15 cellular contexts compared by ENCODE assay signal in genomic region chr16:77299395-77299794, GRCh38.
A peak's percentile ranks its signal among the peaks of the same experiment; 100 is the strongest.
DNase-seq lines count a peak whose midpoint lies in the region; ATAC-seq and TF ChIP-seq lines count a peak whose summit lies in the region.
"Had no signal": no experiment of that assay in that cellular context is flagged by ENCODE, and none has a peak within 500 bp of the region (broad histone marks: within the 10 kb centered on the region; RNA-seq: fewer than 3 reads in every experiment).

No MANE protein-coding gene starts in this region.

- no TSS peak for BruUV-seq in MCF 10A (replicated peaks; lab: Mats Ljungman, UMichigan)

- H3K27ac ChIP-seq in breast epithelium (no peak overlapping the region), SJSA1 (peak overlapping the region; percentile 79)
- H3K27ac ChIP-seq: esophagus squamous epithelium, upper lobe of left lung had no signal

- peak; percentile 72 for ATAC-seq in HG03103 (IDR thresholded peaks at IDR 0.05; ENCODE audit: low read depth, unreplicated experiment)
- ATAC-seq in left cardiac atrium, result no peak
- ATAC-seq: activated CD8-positive, alpha-beta memory T cell treated with anti-CD3 and anti-CD28 coated beads, Interleukin-2, amount 10 ng/mL, durations not matched to agents 7 days and 5 days had no signal

- DNase-seq in MCF 10A (ENCODE audit: unreplicated experiment), result no peak
- DNase-seq in breast epithelium (ENCODE audit: low spot score in 2 of 2), result no peak
- no peak for DNase-seq in SJSA1 (ENCODE audit: low read depth in 1 of 2, low spot score in 2 of 2)
- DNase-seq in anterior cingulate cortex (lab: John Stamatoyannopoulos, UW), result no peak
- no peak for DNase-seq in NCI-H146 treated with DMSO at 0.1 percent for 48 hours (lab: John Stamatoyannopoulos, UW; ENCODE audit: unreplicated experiment)
- DNase-seq in NCI-H2196 (lab: John Stamatoyannopoulos, UW; ENCODE audit: unreplicated experiment), result no peak
- no peak for DNase-seq in left cardiac atrium
- DNase-seq: 8988T; activated CD8-positive, alpha-beta memory T cell treated with anti-CD3 and anti-CD28 coated beads, Interleukin-2, amount 10 ng/mL, durations not matched to agents 7 days and 5 days; activated naive CD8-positive, alpha-beta T cell treated with anti-CD3 and anti-CD28 coated beads for 36 hours; esophagus squamous epithelium; NCI-H1048; NCI-H774; upper lobe of left lung had no signal

- H3K4me1 ChIP-seq in breast epithelium (no peaks in the 10 kb centered on the region), SJSA1 (replicated peaks) (peaks cover 51% of the 10 kb centered on the region)
- H3K4me1 ChIP-seq: esophagus squamous epithelium, upper lobe of left lung had no signal

- H3K9me3 ChIP-seq in breast epithelium, result no peaks in the 10 kb centered on the region
- no peaks in the 10 kb centered on the region for H3K9me3 ChIP-seq in SJSA1 (replicated peaks)
- H3K9me3 ChIP-seq: esophagus squamous epithelium, upper lobe of left lung had no signal

- H3K4me3 ChIP-seq in breast epithelium (no peak overlapping the region), SJSA1 (no peak overlapping the region)
- H3K4me3 ChIP-seq: esophagus squamous epithelium, upper lobe of left lung had no signal

- intact Hi-C loops in MCF 10A (cut with micrococcal nuclease), result no loop called here
- intact Hi-C loops in breast epithelium (cut with DNase I; ENCODE audit: low total_unique reads), result no loop called here
- intact Hi-C loops in left cardiac atrium (cut with DNase I), result no loop called here

- POLR2A ChIA-PET in MCF 10A (lab: Yijun Ruan, JAX), result no interaction called here

- no peaks in the 10 kb centered on the region for H3K36me3 ChIP-seq in breast epithelium
- no peaks in the 10 kb centered on the region for H3K36me3 ChIP-seq in SJSA1
- H3K36me3 ChIP-seq: esophagus squamous epithelium, upper lobe of left lung had no signal

- H3K9me3 Mint-ChIP-seq in MCF 10A (ENCODE audit: unreplicated experiment), result no peaks in the 10 kb centered on the region
- H3K9me3 Mint-ChIP-seq: activated naive CD8-positive, alpha-beta T cell treated with anti-CD3 and anti-CD28 coated beads for 36 hours had no signal

- H3K27ac Mint-ChIP-seq in MCF 10A (ENCODE audit: low read depth, unreplicated experiment), result peak overlapping the region; percentile 90
- H3K27ac Mint-ChIP-seq: activated CD8-positive, alpha-beta memory T cell treated with anti-CD3 and anti-CD28 coated beads, Interleukin-2, amount 10 ng/mL, durations not matched to agents 7 days and 5 days; activated naive CD8-positive, alpha-beta T cell treated with anti-CD3 and anti-CD28 coated beads for 36 hours had no signal

- CTCF ChIA-PET in MCF 10A (lab: Yijun Ruan, JAX), result interaction anchor here (0.6 kb wide), 1 partner anchor 9 kb away, joined by 3 read pairs; no protein-coding TSS in a partner anchor

- H3K27me3 ChIP-seq in breast epithelium (no peaks in the 10 kb centered on the region), SJSA1 (replicated peaks) (no peaks in the 10 kb centered on the region)
- H3K27me3 ChIP-seq: upper lobe of left lung had no signal

- no peaks in the 10 kb centered on the region for H3K36me3 Mint-ChIP-seq in MCF 10A (ENCODE audit: insufficient read depth, unreplicated experiment)
- H3K36me3 Mint-ChIP-seq: activated CD8-positive, alpha-beta memory T cell treated with anti-CD3 and anti-CD28 coated beads, Interleukin-2, amount 10 ng/mL, durations not matched to agents 7 days and 5 days; activated naive CD8-positive, alpha-beta T cell treated with anti-CD3 and anti-CD28 coated beads for 36 hours had no signal

- no peak for TF ChIP-seq CTCF in MCF 10A (IDR thresholded peaks at IDR 0.05; ENCODE audit: unreplicated experiment)
- TF ChIP-seq CTCF in breast epithelium (IDR thresholded peaks at IDR 0.05), result no peak

- TF ChIP-seq POLR2A in breast epithelium (IDR thresholded peaks at IDR 0.05), result no peak

- H3K4me3 Mint-ChIP-seq in MCF 10A (ENCODE audit: unreplicated experiment), result no peak overlapping the region
- H3K4me3 Mint-ChIP-seq: activated CD8-positive, alpha-beta memory T cell treated with anti-CD3 and anti-CD28 coated beads, Interleukin-2, amount 10 ng/mL, durations not matched to agents 7 days and 5 days; activated naive CD8-positive, alpha-beta T cell treated with anti-CD3 and anti-CD28 coated beads for 36 hours had no signal

- no peaks in the 10 kb centered on the region for H3K27me3 Mint-ChIP-seq in MCF 10A (ENCODE audit: insufficient read depth, unreplicated experiment)

- H3K4me1 Mint-ChIP-seq in MCF 10A (ENCODE audit: insufficient read depth, unreplicated experiment), result peaks cover 18% of the 10 kb centered on the region
- H3K4me1 Mint-ChIP-seq: activated CD8-positive, alpha-beta memory T cell treated with anti-CD3 and anti-CD28 coated beads, Interleukin-2, amount 10 ng/mL, durations not matched to agents 7 days and 5 days; activated naive CD8-positive, alpha-beta T cell treated with anti-CD3 and anti-CD28 coated beads for 36 hours had no signal
